In the genomic region with DNA sequence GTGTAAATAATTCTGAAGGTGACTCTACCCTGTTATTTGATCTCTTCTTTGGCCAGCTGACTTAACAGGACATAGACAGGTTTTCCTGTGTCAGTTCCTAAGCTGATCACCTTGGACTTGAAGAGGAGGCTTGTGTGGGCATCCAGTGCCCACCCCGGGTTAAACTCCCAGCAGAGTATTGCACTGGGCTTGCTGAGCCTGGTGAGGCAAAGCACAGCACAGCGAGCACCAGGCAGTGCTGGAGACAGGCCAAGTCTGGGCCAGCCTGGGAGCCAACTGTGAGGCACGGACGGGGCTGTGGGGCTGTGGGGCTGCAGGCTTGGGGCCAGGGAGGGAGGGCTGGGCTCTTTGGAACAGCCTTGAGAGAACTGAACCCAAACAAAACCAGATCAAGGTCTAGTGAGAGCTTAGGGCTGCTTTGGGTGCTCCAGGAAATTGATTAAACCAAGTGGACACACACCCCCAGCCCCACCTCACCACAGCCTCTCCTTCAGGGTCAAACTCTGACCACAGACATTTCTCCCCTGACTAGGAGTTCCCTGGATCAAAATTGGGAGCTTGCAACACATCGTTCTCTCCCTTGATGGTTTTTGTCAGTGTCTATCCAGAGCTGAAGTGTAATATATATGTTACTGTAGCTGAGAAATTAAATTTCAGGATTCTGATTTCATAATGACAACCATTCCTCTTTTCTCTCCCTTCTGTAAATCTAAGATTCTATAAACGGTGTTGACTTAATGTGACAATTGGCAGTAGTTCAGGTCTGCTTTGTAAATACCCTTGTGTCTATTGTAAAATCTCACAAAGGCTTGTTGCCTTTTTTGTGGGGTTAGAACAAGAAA, we compare ENCODE assay signal across 13 cellular contexts. TPM values are rescaled to one million over a fixed set of nuclear protein-coding genes. Genes with fewer than 3 reads are reported as not detected.
DNase-seq lines count a peak whose midpoint lies in the region; ATAC-seq, FAIRE-seq and TF ChIP-seq lines count a peak whose summit lies in the region.
"Had no signal": no experiment of that assay in that cellular context is flagged by ENCODE, and none has a peak within 500 bp of the region (broad histone marks: within the 10 kb centered on the region; RNA-seq: fewer than 3 reads in every experiment).

No MANE protein-coding gene starts in this region.

- peak overlapping the region; percentile 20 to 79 (median 70) for H3K27ac ChIP-seq in body of pancreas
- peak overlapping the region; percentile 66 for H3K27ac ChIP-seq in HepG2 (ENCODE audit: extremely low read length, insufficient read depth, low read length)
- H3K27ac ChIP-seq in WERI-Rb-1, result no peak overlapping the region; the same call in 1 of the 2 replicates
- H3K27ac ChIP-seq: BLaER1 had no signal

- BruUV-seq in HepG2 (replicated peaks; lab: Mats Ljungman, UMichigan), result no TSS peak

- CTCF ChIA-PET in HepG2 (lab: Yijun Ruan, JAX; ENCODE audit: low intra/inter-chr PET ratio, low total read pairs), result interaction anchor here (0.9 to 4.3 kb wide), 3 partner anchors 40 to 191 kb away, joined by 3 to 37 read pairs (median 3); a partner anchor contains a TSS

- TF ChIP-seq RAD21 in HepG2 (CRISPR knock-in tag; IDR thresholded peaks at IDR 0.05), result 0 out of 2 replicates have a peak, but pooled peaks have one; percentile 9

- H3K4me1 ChIP-seq in body of pancreas (peaks cover 30% of the 10 kb centered on the region), HepG2 (ENCODE audit: insufficient read depth, low read length) (peaks cover 55% of the 10 kb centered on the region)

- POLR2A ChIA-PET in HepG2 (lab: Yijun Ruan, JAX), result interaction anchor here (0.6 to 2.4 kb wide), 9 partner anchors 9 to 209 kb away, joined by 3 to 15 read pairs (median 3); a partner anchor contains a TSS

- in situ Hi-C loops in HepG2 (cut with HindIII; ENCODE audit: extremely low pct_ligation_motif_present, low pct_unique_long_range_greater_than_20kb), result loop anchor here (5.0 to 25.0 kb wide), 3 partner anchors 38 to 833 kb away; no protein-coding TSS in a partner anchor

- ATAC-seq in body of pancreas, result peak; percentile 88
- peak; percentile 88 for ATAC-seq in HepG2
- no peak for ATAC-seq in GM21390 (IDR thresholded peaks at IDR 0.05; ENCODE audit: unreplicated experiment)
- ATAC-seq in GM19328 (IDR thresholded peaks at IDR 0.05; ENCODE audit: unreplicated experiment), result no peak

- H3K27me3 ChIP-seq in body of pancreas (no peaks in the 10 kb centered on the region), HepG2 (ENCODE audit: control insufficient read depth in 1 of 2, insufficient read depth in 2 of 2, low read length in 2 of 2) (no peaks in the 10 kb centered on the region; a peak in 1 of 5 replicates), WERI-Rb-1 (ENCODE audit: insufficient read depth, low read depth, severe bottlenecking) (no peaks in the 10 kb centered on the region)
- H3K27me3 ChIP-seq: BLaER1, gastrocnemius medialis had no signal

- no peaks in the 10 kb centered on the region for H3K79me2 ChIP-seq in HepG2 (ENCODE audit: insufficient read depth, low read length)

- H3K9me3 ChIP-seq in body of pancreas, result no peaks in the 10 kb centered on the region
- H3K9me3 ChIP-seq in HepG2 (ENCODE audit: low read length), result no peaks in the 10 kb centered on the region
- H3K9me3 ChIP-seq in WERI-Rb-1 (ENCODE audit: severe bottlenecking), result no peaks in the 10 kb centered on the region
- H3K9me3 ChIP-seq: BLaER1, gastrocnemius medialis had no signal

- H3K36me3 ChIP-seq in body of pancreas (replicated peaks in 1 of 2; ENCODE audit: insufficient read depth in 1 of 2, low read depth in 2 of 2), result no peaks in the 10 kb centered on the region
- H3K36me3 ChIP-seq in HepG2 (replicated peaks in 1 of 2; ENCODE audit: control insufficient read depth in 1 of 2, insufficient read depth in 2 of 2, low read length in 2 of 2), result no peaks in the 10 kb centered on the region
- H3K36me3 ChIP-seq in WERI-Rb-1, result no peaks in the 10 kb centered on the region
- H3K36me3 ChIP-seq: BLaER1, gastrocnemius medialis had no signal

- peak overlapping the region; percentile 92 for H3K4me2 ChIP-seq in HepG2 (ENCODE audit: low read depth, low read length)
- H3K4me2 ChIP-seq: BLaER1 had no signal

- DNase-seq in AG10803 (ENCODE audit: low read depth) (peak; percentile 24), NCI-H1092 treated with DMSO at 0.1 percent for 48 hours (lab: John Stamatoyannopoulos, UW) (peak; percentile 83), body of pancreas (peak; percentile 92 to 96 (median 94)), HepG2 (ENCODE audit: low spot score) (peak; percentile 90), WERI-Rb-1 (no peak), dermis blood vessel endothelial cell (no peak)
- DNase-seq: activated gamma-delta T cell treated with Interleukin-2 at 50 U/mL for 16 hours, gastrocnemius medialis, T-helper 1 cell had no signal

- WGBS in body of pancreas, 2 donors, result 1 to 18% methylated on average over 6 of the region's 6 CpGs
- WGBS in HepG2 (ENCODE audit: low lambda C conversion rate), result 3% methylated on average over 6 of the region's 6 CpGs

- TF ChIP-seq CTCF in AG10803 (conservative IDR thresholded peaks at IDR 0.05; ENCODE audit: low read length) (no peak), body of pancreas (IDR thresholded peaks at IDR 0.05) (no peak), HepG2 (CRISPR knock-in tag; IDR thresholded peaks at IDR 0.05) (peak; percentile 41; the same call in 1 of the 2 replicates), WERI-Rb-1 (IDR thresholded peaks at IDR 0.05; ENCODE audit: low read depth, low read length) (no peak)

- H3K4me3 ChIP-seq in AG10803 (ENCODE audit: low read length), result no peak overlapping the region
- H3K4me3 ChIP-seq in body of pancreas, result no peak overlapping the region
- H3K4me3 ChIP-seq in HepG2 (replicated peaks in 1 of 3; ENCODE audit: insufficient read depth in 1 of 3, low read depth in 2 of 3, low read length in 3 of 3), result peak overlapping the region; percentile 21 to 64 (median 44); a peak in 5 of 6 replicates
- H3K4me3 ChIP-seq in WERI-Rb-1 (ENCODE audit: low read depth, low read length), result no peak overlapping the region
- H3K4me3 ChIP-seq: BLaER1, gastrocnemius medialis had no signal

- H2AFZ ChIP-seq in HepG2 (ENCODE audit: low read length), result no peak overlapping the region

- 0 out of 2 replicates have a peak overlapping the region, but pooled peaks have one; percentile 33 for H3K9ac ChIP-seq in HepG2 (ENCODE audit: insufficient read depth, low read depth, low read length)
- H3K9ac ChIP-seq: BLaER1 had no signal

- peak in 1 of 2 experiments; percentile 77; a peak in 2 of 4 replicates for TF ChIP-seq EP300 in HepG2 (IDR thresholded peaks at IDR 0.05; ENCODE audit: low read depth in 2 of 2, low read length in 2 of 2)
- 0 out of 2 replicates have a peak, but pooled peaks have one; percentile 29 for TF ChIP-seq EP300 in HepG2 (CRISPR knock-in tag; IDR thresholded peaks at IDR 0.05; ENCODE audit: borderline replicate concordance)

- FAIRE-seq in HepG2 (lab: Jason Lieb, UNC), result peak; percentile 91

- TF ChIP-seq POLR2A in body of pancreas (IDR thresholded peaks at IDR 0.05) (peak in 1 of 3 donors; percentile 22), HepG2 (IDR thresholded peaks at IDR 0.05; ENCODE audit: insufficient read depth in 1 of 2, low read depth in 2 of 2, low read length in 2 of 2) (no peak)

- H4K20me1 ChIP-seq in HepG2 (ENCODE audit: insufficient read depth, low read length), result no peaks in the 10 kb centered on the region
- H4K20me1 ChIP-seq: BLaER1 had no signal

- intact Hi-C loops in body of pancreas (cut with DNase I), result no loop called here
- intact Hi-C loops in HepG2 (cut with micrococcal nuclease; ENCODE audit: unreplicated experiment), result loop anchor here (1.0 to 5.0 kb wide), 3 partner anchors 9 to 283 kb away; no protein-coding TSS in a partner anchor

TF ChIP-seq in HepG2, 621 proteins besides CTCF, POLR2A, EP300 and RAD21 (continues in another document):
- TF ChIP-seq, protein P1, sequence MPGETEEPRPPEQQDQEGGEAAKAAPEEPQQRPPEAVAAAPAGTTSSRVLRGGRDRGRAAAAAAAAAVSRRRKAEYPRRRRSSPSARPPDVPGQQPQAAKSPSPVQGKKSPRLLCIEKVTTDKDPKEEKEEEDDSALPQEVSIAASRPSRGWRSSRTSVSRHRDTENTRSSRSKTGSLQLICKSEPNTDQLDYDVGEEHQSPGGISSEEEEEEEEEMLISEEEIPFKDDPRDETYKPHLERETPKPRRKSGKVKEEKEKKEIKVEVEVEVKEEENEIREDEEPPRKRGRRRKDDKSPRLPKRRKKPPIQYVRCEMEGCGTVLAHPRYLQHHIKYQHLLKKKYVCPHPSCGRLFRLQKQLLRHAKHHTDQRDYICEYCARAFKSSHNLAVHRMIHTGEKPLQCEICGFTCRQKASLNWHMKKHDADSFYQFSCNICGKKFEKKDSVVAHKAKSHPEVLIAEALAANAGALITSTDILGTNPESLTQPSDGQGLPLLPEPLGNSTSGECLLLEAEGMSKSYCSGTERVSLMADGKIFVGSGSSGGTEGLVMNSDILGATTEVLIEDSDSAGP (CRISPR knock-in tag; IDR thresholded peaks at IDR 0.05; ENCODE audit: borderline replicate concordance), result peak; percentile 74; the same call in 1 of the 2 replicates
- TF ChIP-seq NR2C2 (CRISPR knock-in tag; IDR thresholded peaks at IDR 0.05; ENCODE audit: borderline replicate concordance), result peak; percentile 57; the same call in 1 of the 2 replicates
- peak; percentile 92 for TF ChIP-seq ZNF263 (CRISPR knock-in tag; IDR thresholded peaks at IDR 0.05)

RNA-seq across cellular contexts. Expression of a gene that starts 5.1 kb away (rescaled TPM):
- not detected for total RNA-seq in body of pancreas
- not detected in 2 replicates for total RNA-seq in HepG2 (2016; rRNA removed; fragmentation: Illumina TruSeq; extraction: Trizol)
- total RNA-seq in HepG2 (2016; cell fraction: cytosol; rRNA removed; fragmentation: Illumina TruSeq; extraction: Trizol; ENCODE audit: low read depth), result not detected in 2 replicates
- total RNA-seq in HepG2 (2016; cell fraction: insoluble cytoplasmic fraction; rRNA removed; fragmentation: Illumina TruSeq; extraction: Trizol), result not detected in 2 replicates
- not detected in 2 replicates for total RNA-seq in HepG2 (2016; cell fraction: membrane; rRNA removed; fragmentation: Illumina TruSeq; extraction: Trizol)
- not detected in 2 replicates for total RNA-seq in HepG2 (2016; cell fraction: nucleus; rRNA removed; fragmentation: Illumina TruSeq; extraction: Trizol)
- polyA plus RNA-seq in HepG2 (2011; rRNA removed), result 0.37 TPM in 1 of 2 replicates, not detected in the other
- polyA plus RNA-seq in HepG2 (2011; cell fraction: cytosol; rRNA removed), result not detected in 2 replicates
- polyA plus RNA-seq in HepG2 (2011; cell fraction: nucleus; rRNA removed), result not detected in 2 replicates
- not detected in 2 replicates for polyA plus RNA-seq in HepG2 (2012)
- polyA plus RNA-seq in HepG2 (2016; cell fraction: cytosol; fragmentation: Illumina TruSeq; extraction: Trizol; ENCODE audit: low read depth), result not detected in 2 replicates
- polyA plus RNA-seq in HepG2 (2016; cell fraction: insoluble cytoplasmic fraction; fragmentation: Illumina TruSeq; extraction: Trizol; ENCODE audit: low read depth), result not detected in 2 replicates
- polyA plus RNA-seq in HepG2 (2016; cell fraction: membrane; fragmentation: Illumina TruSeq; extraction: Trizol; ENCODE audit: low read depth), result not detected in 2 replicates
- polyA plus RNA-seq in HepG2 (2016; cell fraction: nucleus; fragmentation: Illumina TruSeq; extraction: Trizol; ENCODE audit: insufficient read depth, low read depth), result not detected in 2 replicates
- polyA minus RNA-seq in HepG2 (2011; rRNA and poly(A)+ RNA removed; ENCODE audit: low replicate concordance), result 0.78 TPM in 1 of 2 replicates, not detected in the other
- not detected in 2 replicates for polyA minus RNA-seq in HepG2 (2011; cell fraction: cytosol; rRNA and poly(A)+ RNA removed)
- polyA minus RNA-seq in HepG2 (2011; cell fraction: nucleus; rRNA and poly(A)+ RNA removed), result not detected in 2 replicates
- total RNA-seq in dermis blood vessel endothelial cell, result not detected in 2 replicates
- total RNA-seq: gastrocnemius medialis, neural crest cell had no signal

Comparison
In these comparisons a context has a peak if more than half of its experiments do, and no peak if none do; other contexts are left out.
1. DNase-seq: peak in AG10803 (single experiment), NCI-H1092 treated with DMSO at 0.1 percent for 48 hours (single experiment), body of pancreas (4 of 4) and HepG2 (single experiment); none in WERI-Rb-1 (single experiment) and dermis blood vessel endothelial cell (single experiment).
2. H3K4me3 ChIP-seq: peak in HepG2 (3 of 3); none in AG10803 (single experiment), body of pancreas (0 of 2) and WERI-Rb-1 (single experiment).
3. ATAC-seq: peak in body of pancreas (single experiment) and HepG2 (single experiment); none in GM21390 (single experiment) and GM19328 (single experiment).